ENCODE assay signal across 13 cellular contexts in genomic region chr5:39640552-39640951, GRCh38.
DNase-seq lines count a peak whose midpoint lies in the region; ATAC-seq, FAIRE-seq and TF ChIP-seq lines count a peak whose summit lies in the region.
"Had no signal": no experiment of that assay in that cellular context is flagged by ENCODE, and none has a peak within 500 bp of the region (broad histone marks: within the 10 kb centered on the region; RNA-seq: fewer than 3 reads in every experiment).

No MANE protein-coding gene starts in this region.

- in situ Hi-C loops in GM13977 (cut with MboI; ENCODE audit: low pct_unique_long_range_greater_than_20kb, low sequenced_read_pairs, unreplicated experiment) = no loop called here

- DNase-seq in HTR-8/SVneo (ENCODE audit: insufficient read length, low spot score) (no peak), foreskin fibroblast (no peak), NAMALWA (ENCODE audit: low spot score) (no peak), activated gamma-delta T cell (lab: John Stamatoyannopoulos, UW) (no peak), GM13977 (ENCODE audit: low spot score) (no peak)
- DNase-seq: activated T-cell treated with anti-CD3 and anti-CD28 coated beads, Interleukin-2, amount 50 U/mL, for 24 hours; NCI-H1105 treated with DMSO at 0.1 percent for 48 hours; NCI-H82; stimulated activated CD4-positive, alpha-beta T cell treated with anti-CD3 and anti-CD28 coated beads, Interleukin-2, amount 100 ng/mL, for 24 hours had no signal

- TF ChIP-seq CTCF in foreskin fibroblast (IDR thresholded peaks at IDR 0.05; ENCODE audit: low read depth, low read length) (no peak), GM13977 (IDR thresholded peaks at IDR 0.05; ENCODE audit: extremely low read depth, insufficient read depth, missing control alignments) (no peak)

- no peak overlapping the region for H3K4me3 ChIP-seq in foreskin fibroblast (ENCODE audit: low read depth in 1 of 2, low read length in 2 of 2)
- H3K4me3 ChIP-seq: SK-N-MC had no signal

- peak; percentile 98 for ATAC-seq in GM18907 (IDR thresholded peaks at IDR 0.05; ENCODE audit: unreplicated experiment)
- ATAC-seq in GM21528 (IDR thresholded peaks at IDR 0.05; ENCODE audit: low FRiP score, unreplicated experiment) = peak; percentile 64
- peak; percentile 97 for ATAC-seq in HG03039 (IDR thresholded peaks at IDR 0.05; ENCODE audit: unreplicated experiment)

- peak; percentile 74 for FAIRE-seq in HTR-8/SVneo (lab: Jason Lieb, UNC)
